10 cellular contexts compared by ENCODE assay signal in genomic region chr13:24744247-24744646, GRCh38. TPM values are rescaled to one million over a fixed set of nuclear protein-coding genes. Genes with fewer than 3 reads are reported as not detected.
"Had no signal": no experiment of that assay in that cellular context is flagged by ENCODE, and none has a peak within 500 bp of the region (broad histone marks: within the 10 kb centered on the region; RNA-seq: fewer than 3 reads in every experiment).

No MANE protein-coding gene starts in this region.

- H3K27ac ChIP-seq: GM23248, KMS-11 had no signal

- DNase-seq: GM23248, GOT3, H9, HCEC 1CT, Karpas-422, KBM-7 had no signal

- H3K4me2 ChIP-seq: KMS-11 had no signal

- H3K9ac ChIP-seq: GM23248, KMS-11 had no signal

- H2AFZ ChIP-seq: GM23248 had no signal

- FAIRE-seq: H54, HepG2 had no signal

- H3K4me3 ChIP-seq: GM23248 had no signal

RNA-seq across cellular contexts. Expression of gene RNF17, which starts 19.7 kb away (rescaled TPM):
- polyA plus RNA-seq: GM23248, HepG2, IgD-negative memory B cell had no signal
